In the genomic region with DNA sequence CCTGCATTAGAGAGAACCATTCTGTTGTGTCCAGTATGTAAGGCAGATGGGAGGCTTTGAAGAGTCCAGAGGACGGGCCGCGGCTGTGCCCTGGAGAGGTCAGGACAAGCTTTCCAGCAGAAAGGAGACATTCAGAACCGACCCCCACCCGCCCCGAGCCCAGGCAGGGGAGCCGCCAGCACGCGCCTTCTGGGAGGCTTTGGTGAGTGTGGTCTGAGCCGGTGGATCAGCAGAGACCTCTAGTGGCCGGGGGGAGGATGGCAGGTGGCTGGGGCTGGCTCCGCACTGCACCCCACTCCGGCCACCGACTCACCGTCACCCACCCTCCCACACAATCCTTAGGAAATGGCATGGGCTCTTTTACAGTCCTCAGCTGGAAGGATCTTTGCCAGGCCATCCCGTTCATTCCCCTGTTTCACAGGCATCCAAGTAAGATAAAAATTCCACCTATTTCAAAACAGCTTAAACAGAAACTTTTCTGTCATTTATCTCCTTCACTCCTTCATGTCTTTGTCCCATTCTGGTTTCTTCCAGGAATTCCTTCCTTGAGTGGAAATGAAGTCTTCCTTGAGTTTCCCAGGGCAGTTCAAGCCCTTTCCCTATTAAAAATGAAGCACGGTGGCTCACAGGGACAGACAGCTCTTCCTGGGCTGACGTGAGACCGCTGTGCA, we compare ENCODE assay signal across 8 cellular contexts.
DNase-seq lines count a peak whose midpoint lies in the region; ATAC-seq and TF ChIP-seq lines count a peak whose summit lies in the region.

No MANE protein-coding gene starts in this region.

- H3K27ac Mint-ChIP-seq in nephron progenitor cell = peak overlapping the region; percentile 77
- no peak overlapping the region for H3K27ac Mint-ChIP-seq in stimulated activated naive CD8-positive, alpha-beta T cell treated with anti-CD3 and anti-CD28 coated beads, Interleukin-15, amount 100 ng/mL, for 72 hours

- no peak overlapping the region for H3K9ac ChIP-seq in OCI-LY3 (ENCODE audit: low read length)

- H3K4me1 Mint-ChIP-seq in nephron progenitor cell = peaks cover 84% of the 10 kb centered on the region
- H3K4me1 Mint-ChIP-seq in stimulated activated naive CD8-positive, alpha-beta T cell treated with anti-CD3 and anti-CD28 coated beads, Interleukin-15, amount 100 ng/mL, for 72 hours = peaks cover 10% of the 10 kb centered on the region

- peak; percentile 67 for DNase-seq in A673 (ENCODE audit: low spot score)
- peak; percentile 73 for DNase-seq in activated T-cell treated with anti-CD3 and anti-CD28 coated beads, Interleukin-2, amount 50 U/mL, for 1 hour
- no peak for DNase-seq in esophagus squamous epithelium (lab: John Stamatoyannopoulos, UW)
- peak; percentile 90 for DNase-seq in nephron progenitor cell
- DNase-seq in stimulated activated naive CD8-positive, alpha-beta T cell treated with anti-CD3 and anti-CD28 coated beads, Interleukin-15, amount 100 ng/mL, for 72 hours = peak; percentile 62 to 70

- H3K36me3 Mint-ChIP-seq in nephron progenitor cell (ENCODE audit: low read depth) = peaks cover 21% of the 10 kb centered on the region

- CTCF ChIA-PET in A673 (lab: Charles Lee) = interaction anchor here (0.6 to 0.9 kb wide), 2 partner anchors 59 to 108 kb away, joined by 3 to 8 read pairs; no protein-coding TSS in a partner anchor

- H3K4me2 ChIP-seq in OCI-LY3 (ENCODE audit: low read length) = peak overlapping the region; percentile 56

- H3K9me3 Mint-ChIP-seq in nephron progenitor cell = no peaks in the 10 kb centered on the region
- no peaks in the 10 kb centered on the region for H3K9me3 Mint-ChIP-seq in stimulated activated naive CD8-positive, alpha-beta T cell treated with anti-CD3 and anti-CD28 coated beads, Interleukin-15, amount 100 ng/mL, for 72 hours

- no peaks in the 10 kb centered on the region for H3K79me2 ChIP-seq in OCI-LY3 (ENCODE audit: low read length)

- H3K4me3 Mint-ChIP-seq in nephron progenitor cell = peak overlapping the region; percentile 39
- no peak overlapping the region for H3K4me3 Mint-ChIP-seq in stimulated activated naive CD8-positive, alpha-beta T cell treated with anti-CD3 and anti-CD28 coated beads, Interleukin-15, amount 100 ng/mL, for 72 hours

- intact Hi-C loops in A673 (cut with micrococcal nuclease; ENCODE audit: unreplicated experiment) = loop anchor here (2.0 kb wide), 2 partner anchors 240 to 314 kb away; partner anchors contain the start of gene PKNOX2
- intact Hi-C loops in esophagus squamous epithelium (cut with DNase I) = no loop called here

- TF ChIP-seq CTCF in A673 (conservative IDR thresholded peaks at IDR 0.05; ENCODE audit: low read depth, low read length) (peak; percentile 96), OCI-LY3 (IDR thresholded peaks at IDR 0.05; ENCODE audit: low read depth, low read length) (peak; percentile 74), esophagus squamous epithelium (IDR thresholded peaks at IDR 0.05) (peak; percentile 64 to 90 (median 82)), nephron progenitor cell (IDR thresholded peaks at IDR 0.05) (peak; percentile 95)

- 0 out of 2 replicates have a peak overlapping the region, but pooled peaks have one; percentile 36 for H2AFZ ChIP-seq in OCI-LY3 (ENCODE audit: low read depth, low read length)

- BruUV-seq in A673 (replicated peaks; lab: Mats Ljungman, UMichigan) = no TSS peak

- no peaks in the 10 kb centered on the region for H3K27me3 Mint-ChIP-seq in nephron progenitor cell (ENCODE audit: low read depth, poor library complexity)
- peaks cover 93% of the 10 kb centered on the region for H3K27me3 Mint-ChIP-seq in stimulated activated naive CD8-positive, alpha-beta T cell treated with anti-CD3 and anti-CD28 coated beads, Interleukin-15, amount 100 ng/mL, for 72 hours

- no peaks in the 10 kb centered on the region for H3K36me3 ChIP-seq in A673 (ENCODE audit: insufficient read depth, low read length, poor library complexity, severe bottlenecking)
- no peaks in the 10 kb centered on the region for H3K36me3 ChIP-seq in OCI-LY3 (replicated peaks; ENCODE audit: low read depth, low read length)
- H3K36me3 ChIP-seq in esophagus squamous epithelium = no peaks in the 10 kb centered on the region

- no peak overlapping the region for H3K27ac ChIP-seq in A673 (ENCODE audit: low read depth, low read length, poor library complexity, severe bottlenecking)
- H3K27ac ChIP-seq in OCI-LY3 (ENCODE audit: low read length) = no peak overlapping the region
- no peak overlapping the region for H3K27ac ChIP-seq in esophagus squamous epithelium

- H4K20me1 ChIP-seq in OCI-LY3 (ENCODE audit: insufficient read depth, low read length) = no peaks in the 10 kb centered on the region

- H3K9me3 ChIP-seq in A673 (ENCODE audit: low read depth, low read length, poor library complexity, severe bottlenecking) (no peaks in the 10 kb centered on the region), OCI-LY3 (ENCODE audit: insufficient read depth, low read length) (no peaks in the 10 kb centered on the region), esophagus squamous epithelium (no peaks in the 10 kb centered on the region)

- POLR2A ChIA-PET in A673 (lab: Charles Lee; ENCODE audit: low non-redundant PET) = no interaction called here

- H3K4me3 ChIP-seq in A673 (ENCODE audit: low read depth, low read length, poor library complexity, severe bottlenecking) (no peak overlapping the region), OCI-LY3 (ENCODE audit: low read length) (peak overlapping the region; percentile 45), esophagus squamous epithelium (peak overlapping the region in 1 of 4 donors; percentile 43)

- TF ChIP-seq POLR2A in esophagus squamous epithelium (IDR thresholded peaks at IDR 0.05) = no peak

- H3K4me1 ChIP-seq in A673 (ENCODE audit: insufficient read depth, low read length, poor library complexity, severe bottlenecking) (no peaks in the 10 kb centered on the region), OCI-LY3 (ENCODE audit: low read length) (peaks cover 7% of the 10 kb centered on the region; the same call in 1 of the 2 replicates), esophagus squamous epithelium (peaks cover 0 to 26% (median 9%) of the 10 kb centered on the region in 3 donors)

- WGBS in esophagus squamous epithelium, 2 donors = 15 to 35% methylated on average over 8 to 18 of the region's 19 CpGs

- ATAC-seq in GM18861 (IDR thresholded peaks at IDR 0.05; ENCODE audit: unreplicated experiment) (peak; percentile 68), HG03135 (IDR thresholded peaks at IDR 0.05; ENCODE audit: unreplicated experiment) (peak; percentile 91)
- ATAC-seq in stimulated activated naive CD8-positive, alpha-beta T cell treated with anti-CD3 and anti-CD28 coated beads, Interleukin-15, amount 100 ng/mL, for 72 hours = peak; percentile 83

- H3K27me3 ChIP-seq in A673 (replicated peaks; ENCODE audit: insufficient read depth, low read depth, low read length, poor library complexity) (peaks cover 23% of the 10 kb centered on the region), OCI-LY3 (ENCODE audit: low read depth, low read length) (peaks cover 88% of the 10 kb centered on the region), esophagus squamous epithelium (peaks cover 0 to 30% (median 0%) of the 10 kb centered on the region in 4 donors)
